14 cellular contexts compared by ENCODE assay signal in the genomic region with DNA sequence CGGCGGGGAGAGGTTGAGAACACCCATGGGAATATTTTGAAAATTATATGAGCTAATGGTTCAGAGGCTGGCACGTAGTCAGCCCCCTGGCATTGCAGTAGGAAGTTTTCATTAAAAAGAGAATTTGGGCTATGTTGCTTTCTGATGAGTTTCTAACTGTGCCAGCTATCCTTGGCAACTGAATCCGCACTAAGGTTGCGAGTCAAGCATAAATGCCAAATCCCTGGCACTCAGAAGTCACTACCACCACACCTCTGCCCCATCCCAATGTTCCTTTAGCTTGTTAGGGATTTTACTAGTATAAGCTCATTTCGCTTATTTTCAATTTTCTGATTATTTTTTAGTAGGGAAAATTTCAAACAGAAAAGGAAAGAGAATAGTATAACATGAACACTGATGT.
DNase-seq lines count a peak whose midpoint lies in the region; ATAC-seq and TF ChIP-seq lines count a peak whose summit lies in the region.
"Had no signal": no experiment of that assay in that cellular context is flagged by ENCODE, and none has a peak within 500 bp of the region (broad histone marks: within the 10 kb centered on the region; RNA-seq: fewer than 3 reads in every experiment).

No MANE protein-coding gene starts in this region.

- POLR2A ChIA-PET in PC-9 (lab: Charles Lee; ENCODE audit: unreplicated experiment) (interaction anchor here (0.6 kb wide), 1 partner anchor 10 kb away, joined by 4 read pairs; no protein-coding TSS in a partner anchor), PC-3 (lab: Charles Lee; ENCODE audit: unreplicated experiment) (interaction anchor here (0.6 kb wide), 1 partner anchor 194 kb away, joined by 3 read pairs; no protein-coding TSS in a partner anchor)

- H3K4me1 ChIP-seq in left ventricle myocardium inferior (peaks cover 57% of the 10 kb centered on the region), esophagus muscularis mucosa (peaks cover 23 to 60% (median 59%) of the 10 kb centered on the region in 4 donors), thyroid gland (peaks cover 36 to 50% of the 10 kb centered on the region in 2 donors), PC-9 (replicated peaks; ENCODE audit: insufficient read depth) (no peaks in the 10 kb centered on the region), PC-3 (ENCODE audit: insufficient read depth, low read length) (no peaks in the 10 kb centered on the region)

- H3F3A ChIP-seq in PC-9 (ENCODE audit: insufficient read depth, low read depth) (peaks cover 25% of the 10 kb centered on the region), PC-3 (ENCODE audit: low read length, unreplicated experiment) (no peaks in the 10 kb centered on the region)

- TF ChIP-seq POLR2A in esophagus muscularis mucosa (IDR thresholded peaks at IDR 0.05; ENCODE audit: low read depth) (no peak), thyroid gland (IDR thresholded peaks at IDR 0.05) (no peak)

- no peak overlapping the region for H3K4me3 ChIP-seq in left ventricle myocardium inferior
- no peak overlapping the region for H3K4me3 ChIP-seq in esophagus muscularis mucosa
- H3K4me3 ChIP-seq in thyroid gland (replicated peaks in 1 of 3): no peak overlapping the region
- H3K4me3 ChIP-seq in PC-9: no peak overlapping the region
- no peak overlapping the region for H3K4me3 ChIP-seq in PC-3 (ENCODE audit: low read length)
- H3K4me3 ChIP-seq: GM12878, GM23248 had no signal

- H3K36me3 ChIP-seq in left ventricle myocardium inferior: peaks cover 39% of the 10 kb centered on the region
- H3K36me3 ChIP-seq in esophagus muscularis mucosa: peaks cover 22 to 74% (median 61%) of the 10 kb centered on the region in 4 donors
- peaks cover 14 to 37% of the 10 kb centered on the region in 2 donors for H3K36me3 ChIP-seq in thyroid gland
- H3K36me3 ChIP-seq in PC-9 (ENCODE audit: low read depth): peaks cover 26% of the 10 kb centered on the region
- H3K36me3 ChIP-seq in PC-3 (ENCODE audit: low read depth, low read length): peaks cover 89% of the 10 kb centered on the region

- H3K4me2 ChIP-seq in PC-9: no peak overlapping the region
- no peak overlapping the region for H3K4me2 ChIP-seq in PC-3 (ENCODE audit: low read length)

- H3K27me3 ChIP-seq in left ventricle myocardium inferior (ENCODE audit: low read depth): no peaks in the 10 kb centered on the region
- no peaks in the 10 kb centered on the region for H3K27me3 ChIP-seq in esophagus muscularis mucosa
- no peaks in the 10 kb centered on the region for H3K27me3 ChIP-seq in thyroid gland
- H3K27me3 ChIP-seq in PC-9 (ENCODE audit: insufficient read depth, low read depth): no peaks in the 10 kb centered on the region
- no peaks in the 10 kb centered on the region for H3K27me3 ChIP-seq in PC-3 (ENCODE audit: low read length)

- peaks cover 2% of the 10 kb centered on the region for H4K20me1 ChIP-seq in PC-9 (ENCODE audit: insufficient read depth)
- peaks cover 15% of the 10 kb centered on the region; the same call in 1 of the 2 replicates for H4K20me1 ChIP-seq in PC-3 (ENCODE audit: low read length)

- intact Hi-C loops in left ventricle myocardium inferior (cut with micrococcal nuclease) (no loop called here), left ventricle myocardium superior (cut with micrococcal nuclease) (no loop called here), esophagus muscularis mucosa (cut with DNase I) (no loop called here), thyroid gland (cut with DNase I) (loop anchor here (10.0 kb wide), 1 partner anchor 104 kb away; no protein-coding TSS in a partner anchor), PC-9 (cut with micrococcal nuclease; ENCODE audit: unreplicated experiment) (no loop called here), PC-3 (cut with micrococcal nuclease) (no loop called here)

- H3K9me2 ChIP-seq in PC-9 (ENCODE audit: insufficient read depth) (no peaks in the 10 kb centered on the region), PC-3 (replicated peaks; ENCODE audit: low read length) (no peaks in the 10 kb centered on the region)

- H3K79me2 ChIP-seq in PC-9 (ENCODE audit: low read depth): peaks cover 19% of the 10 kb centered on the region; the same call in 1 of the 2 replicates
- peaks cover 52% of the 10 kb centered on the region for H3K79me2 ChIP-seq in PC-3 (ENCODE audit: low read length)

- TF ChIP-seq CTCF in left ventricle myocardium inferior (IDR thresholded peaks at IDR 0.05; ENCODE audit: borderline replicate concordance): no peak
- no peak for TF ChIP-seq CTCF in VCaP (conservative IDR thresholded peaks at IDR 0.05)
- no peak for TF ChIP-seq CTCF in esophagus muscularis mucosa (IDR thresholded peaks at IDR 0.05)
- no peak for TF ChIP-seq CTCF in thyroid gland (IDR thresholded peaks at IDR 0.05)
- TF ChIP-seq CTCF in PC-9 (conservative IDR thresholded peaks at IDR 0.05): no peak
- TF ChIP-seq CTCF in PC-3 (conservative IDR thresholded peaks at IDR 0.05; ENCODE audit: low read depth, low read length): no peak

- no peak overlapping the region for H3K9ac ChIP-seq in PC-3 (ENCODE audit: low read length)
- H3K9ac ChIP-seq: GM23248 had no signal

- DNase-seq in left ventricle myocardium inferior (no peak), left ventricle myocardium superior (no peak), esophagus muscularis mucosa (ENCODE audit: extremely low spot score) (no peak), thyroid gland (no peak), PC-9 (no peak), PC-3 (no peak)
- DNase-seq: ACHN; CD8-positive, alpha-beta T cell; COR-L47; GM23248 had no signal

- ATAC-seq in left ventricle myocardium superior (no peak), GM19328 (IDR thresholded peaks at IDR 0.05; ENCODE audit: unreplicated experiment) (no peak), PC-3 (no peak)
- ATAC-seq: CD8-positive, alpha-beta T cell; GM12878; HCT116 had no signal

- no peak overlapping the region for H2AFZ ChIP-seq in PC-9
- no peak overlapping the region for H2AFZ ChIP-seq in PC-3 (ENCODE audit: low read length)
- H2AFZ ChIP-seq: GM23248 had no signal

- 85% methylated on average over 6 of the region's 6 CpGs for WGBS in esophagus muscularis mucosa
- WGBS in thyroid gland, 2 donors: 72 to 76% methylated on average over 6 of the region's 6 CpGs

- CTCF ChIA-PET in PC-9 (lab: Charles Lee) (interaction anchor here (0.5 kb wide), 1 partner anchor 99 kb away, joined by 3 read pairs; no protein-coding TSS in a partner anchor), PC-3 (lab: Charles Lee) (interaction anchor here (0.6 kb wide), 1 partner anchor 93 kb away, joined by 3 read pairs; no protein-coding TSS in a partner anchor)

- H3K27ac ChIP-seq in left ventricle myocardium inferior (replicated peaks): peak overlapping the region; percentile 86
- peak overlapping the region; percentile 90 for H3K27ac ChIP-seq in VCaP
- H3K27ac ChIP-seq in esophagus muscularis mucosa (replicated peaks in 1 of 4): peak overlapping the region in 3 of 4 donors; percentile 77 to 83 (median 77)
- H3K27ac ChIP-seq in thyroid gland: peak overlapping the region in 2 of 3 donors; percentile 87 to 92
- no peak overlapping the region for H3K27ac ChIP-seq in PC-9
- no peak overlapping the region for H3K27ac ChIP-seq in PC-3 (ENCODE audit: low read length)
- H3K27ac ChIP-seq: GM23248 had no signal

- BruUV-seq in PC-9 (replicated peaks; lab: Mats Ljungman, UMichigan) (no TSS peak), PC-3 (replicated peaks; lab: Mats Ljungman, UMichigan) (no TSS peak)

- no peak for TF ChIP-seq EP300 in esophagus muscularis mucosa (IDR thresholded peaks at IDR 0.05)

- H3K9me3 ChIP-seq in left ventricle myocardium inferior (replicated peaks) (no peaks in the 10 kb centered on the region), esophagus muscularis mucosa (no peaks in the 10 kb centered on the region), thyroid gland (no peaks in the 10 kb centered on the region), PC-9 (ENCODE audit: insufficient read depth, low read depth) (no peaks in the 10 kb centered on the region), PC-3 (ENCODE audit: low read length) (no peaks in the 10 kb centered on the region)

Comparison
In these comparisons a context has a peak if more than half of its experiments do, and no peak if none do; other contexts are left out.
1. H3K27ac ChIP-seq: peak in left ventricle myocardium inferior (single experiment), VCaP (single experiment), esophagus muscularis mucosa (3 of 4) and thyroid gland (2 of 3); none in PC-9 (single experiment) and PC-3 (single experiment).